In genomic region chr11:13889566-13890214, GRCh38 we compare ENCODE assay signal across 15 cellular contexts.
DNase-seq lines count a peak whose midpoint lies in the region; ATAC-seq and TF ChIP-seq lines count a peak whose summit lies in the region.
"Had no signal": no experiment of that assay in that cellular context is flagged by ENCODE, and none has a peak within 500 bp of the region (broad histone marks: within the 10 kb centered on the region; RNA-seq: fewer than 3 reads in every experiment).

No MANE protein-coding gene starts in this region.

- H3K9me3 ChIP-seq in naive thymus-derived CD4-positive, alpha-beta T cell (ENCODE audit: control insufficient read depth in 2 of 3, low read length in 3 of 3) = no peaks in the 10 kb centered on the region
- H3K9me3 ChIP-seq: neutrophil, right lobe of liver had no signal

- peaks cover 3% of the 10 kb centered on the region for H3K9me3 Mint-ChIP-seq in stimulated activated memory B cell treated with anti-CD40 and anti-IgM and Interleukin-4, amounts not matched to agents 10 μg/mL and 1 μg/mL and 100 μg/mL, for 72 hours
- peaks cover 0 to 4% (median 2%) of the 10 kb centered on the region in 11 donors for H3K9me3 Mint-ChIP-seq in naive thymus-derived CD4-positive, alpha-beta T cell
- H3K9me3 Mint-ChIP-seq: endodermal cell, H9 had no signal

- no peaks in the 10 kb centered on the region for H3K4me1 ChIP-seq in naive thymus-derived CD4-positive, alpha-beta T cell (ENCODE audit: control insufficient read depth in 2 of 2, insufficient read depth in 2 of 2, low read length in 2 of 2)
- H3K4me1 ChIP-seq: right lobe of liver had no signal

- in situ Hi-C loops in astrocyte of the cerebellum (cut with HindIII; ENCODE audit: low sequenced_read_pairs) = no loop called here

- no peak for ATAC-seq in GM21576 (IDR thresholded peaks at IDR 0.05; ENCODE audit: unreplicated experiment)
- no peak for ATAC-seq in stimulated activated memory B cell treated with anti-CD40 and anti-IgM and Interleukin-4, amounts not matched to agents 10 μg/mL and 1 μg/mL and 100 μg/mL, for 72 hours
- no peak for ATAC-seq in naive thymus-derived CD4-positive, alpha-beta T cell
- ATAC-seq: left cardiac atrium, right lobe of liver had no signal

- no peaks in the 10 kb centered on the region for H3K36me3 Mint-ChIP-seq in stimulated activated memory B cell treated with anti-CD40 and anti-IgM and Interleukin-4, amounts not matched to agents 10 μg/mL and 1 μg/mL and 100 μg/mL, for 72 hours
- H3K36me3 Mint-ChIP-seq in naive thymus-derived CD4-positive, alpha-beta T cell = peaks cover 0 to 4% (median 3%) of the 10 kb centered on the region in 5 donors

- DNase-seq in COR-L47 (lab: John Stamatoyannopoulos, UW) = peak; percentile 53
- peak; percentile 96 for DNase-seq in NCI-H1105 (lab: John Stamatoyannopoulos, UW)
- DNase-seq in NCI-H345 treated with DMSO at 0.1 percent for 48 hours (lab: John Stamatoyannopoulos, UW; ENCODE audit: unreplicated experiment) = peak; percentile 73
- peak; percentile 3 for DNase-seq in astrocyte of the cerebellum (ENCODE audit: low read depth)
- DNase-seq in stimulated activated CD4-positive, alpha-beta T cell treated with anti-CD3 and anti-CD28 coated beads, Interleukin-2, amount 100 ng/mL, for 48 hours = no peak
- DNase-seq in naive thymus-derived CD4-positive, alpha-beta T cell = no peak
- DNase-seq: activated gamma-delta T cell, endodermal cell, H9, left cardiac atrium, right lobe of liver had no signal

- CTCF ChIA-PET in naive thymus-derived CD4-positive, alpha-beta T cell (lab: Charles Lee) = interaction anchor here (1.0 kb wide), 1 partner anchor 12 kb away, joined by 3 read pairs; no protein-coding TSS in a partner anchor

- H3K27me3 Mint-ChIP-seq in stimulated activated memory B cell treated with anti-CD40 and anti-IgM and Interleukin-4, amounts not matched to agents 10 μg/mL and 1 μg/mL and 100 μg/mL, for 72 hours = no peaks in the 10 kb centered on the region
- H3K27me3 Mint-ChIP-seq in naive thymus-derived CD4-positive, alpha-beta T cell = peaks cover 0 to 30% (median 0%) of the 10 kb centered on the region in 5 donors

- no peak overlapping the region for H3K4me3 Mint-ChIP-seq in stimulated activated memory B cell treated with anti-CD40 and anti-IgM and Interleukin-4, amounts not matched to agents 10 μg/mL and 1 μg/mL and 100 μg/mL, for 72 hours
- no peak overlapping the region for H3K4me3 Mint-ChIP-seq in naive thymus-derived CD4-positive, alpha-beta T cell
- H3K4me3 Mint-ChIP-seq: endodermal cell; H9; T-helper 2 cell treated with Interferon-gamma antibody and Interleukin-4, amounts not matched to agents 5 μg/mL and 100 μg/mL, for 36 hours had no signal

- no peak overlapping the region for H3K27ac ChIP-seq in naive thymus-derived CD4-positive, alpha-beta T cell (ENCODE audit: low read depth, low read length)
- H3K27ac ChIP-seq: neutrophil, right lobe of liver had no signal

- no peak overlapping the region for H3K4me3 ChIP-seq in astrocyte of the cerebellum (ENCODE audit: low read depth, low read length)
- H3K4me3 ChIP-seq in naive thymus-derived CD4-positive, alpha-beta T cell (ENCODE audit: low read length) = no peak overlapping the region
- H3K4me3 ChIP-seq: right lobe of liver had no signal

- no peak overlapping the region for H3K27ac Mint-ChIP-seq in stimulated activated memory B cell treated with anti-CD40 and anti-IgM and Interleukin-4, amounts not matched to agents 10 μg/mL and 1 μg/mL and 100 μg/mL, for 72 hours
- no peak overlapping the region for H3K27ac Mint-ChIP-seq in naive thymus-derived CD4-positive, alpha-beta T cell
- H3K27ac Mint-ChIP-seq: endodermal cell; H9; T-helper 2 cell treated with Interferon-gamma antibody and Interleukin-4, amounts not matched to agents 5 μg/mL and 100 μg/mL, for 36 hours had no signal

- no peaks in the 10 kb centered on the region for H3K27me3 ChIP-seq in naive thymus-derived CD4-positive, alpha-beta T cell (ENCODE audit: control insufficient read depth in 2 of 2, insufficient read depth in 2 of 2, low read length in 2 of 2)
- H3K27me3 ChIP-seq: neutrophil, right lobe of liver had no signal

- no peaks in the 10 kb centered on the region for H3K4me1 Mint-ChIP-seq in stimulated activated memory B cell treated with anti-CD40 and anti-IgM and Interleukin-4, amounts not matched to agents 10 μg/mL and 1 μg/mL and 100 μg/mL, for 72 hours
- peaks cover 0 to 11% (median 7%) of the 10 kb centered on the region in 7 donors for H3K4me1 Mint-ChIP-seq in naive thymus-derived CD4-positive, alpha-beta T cell
- H3K4me1 Mint-ChIP-seq: endodermal cell, H9 had no signal

- H3K36me3 ChIP-seq in naive thymus-derived CD4-positive, alpha-beta T cell (ENCODE audit: control insufficient read depth in 2 of 3, insufficient read depth in 3 of 3, low read length in 3 of 3) = no peaks in the 10 kb centered on the region
- H3K36me3 ChIP-seq: neutrophil, right lobe of liver had no signal

- POLR2A ChIA-PET in naive thymus-derived CD4-positive, alpha-beta T cell (lab: Charles Lee) = interaction anchor here (0.9 kb wide), 1 partner anchor 10 kb away, joined by 3 read pairs; no protein-coding TSS in a partner anchor

- TF ChIP-seq CTCF in astrocyte of the cerebellum (IDR thresholded peaks at IDR 0.05; ENCODE audit: low read depth, low read length, missing control alignments) = no peak

- intact Hi-C loops in naive thymus-derived CD4-positive, alpha-beta T cell (cut with micrococcal nuclease) = no loop called here

Comparison
In these comparisons a context has a peak if more than half of its experiments do, and no peak if none do; other contexts are left out.
1. DNase-seq: peak in COR-L47 (single experiment), NCI-H1105 (single experiment), NCI-H345 treated with DMSO at 0.1 percent for 48 hours (single experiment) and astrocyte of the cerebellum (single experiment); none in stimulated activated CD4-positive, alpha-beta T cell treated with anti-CD3 and anti-CD28 coated beads, Interleukin-2, amount 100 ng/mL, for 48 hours (0 of 2) and naive thymus-derived CD4-positive, alpha-beta T cell (0 of 9).